12 cellular contexts compared by ENCODE assay signal in genomic region chr2:10918661-10919414, GRCh38. TPM values are rescaled to one million over a fixed set of nuclear protein-coding genes. Genes with fewer than 3 reads are reported as not detected.
DNase-seq lines count a peak whose midpoint lies in the region; ATAC-seq and TF ChIP-seq lines count a peak whose summit lies in the region.
"Had no signal": no experiment of that assay in that cellular context is flagged by ENCODE, and none has a peak within 500 bp of the region (broad histone marks: within the 10 kb centered on the region; RNA-seq: fewer than 3 reads in every experiment).

No MANE protein-coding gene starts in this region.

- H3K9me3 Mint-ChIP-seq in activated T-helper 2 cell treated with anti-CD3 and anti-CD28 coated beads, Interferon-gamma antibody, Interleukin-2, Interleukin-4, amounts not matched to agents 10 μg/mL and 5 μg/mL and 100 μg/mL, durations not matched to agents 14 hours and 24 hours and 36 hours = no peaks in the 10 kb centered on the region
- H3K9me3 Mint-ChIP-seq: activated naive CD8-positive, alpha-beta T cell treated with anti-CD3 and anti-CD28 coated beads, Interleukin-2, amount 10 ng/mL, durations not matched to agents 7 days and 5 days had no signal

- H3K4me1 Mint-ChIP-seq in activated T-helper 2 cell treated with anti-CD3 and anti-CD28 coated beads, Interferon-gamma antibody, Interleukin-2, Interleukin-4, amounts not matched to agents 10 μg/mL and 5 μg/mL and 100 μg/mL, durations not matched to agents 14 hours and 24 hours and 36 hours (ENCODE audit: low read depth) = no peaks in the 10 kb centered on the region
- H3K4me1 Mint-ChIP-seq: activated naive CD8-positive, alpha-beta T cell treated with anti-CD3 and anti-CD28 coated beads, Interleukin-2, amount 10 ng/mL, durations not matched to agents 7 days and 5 days had no signal

- H3K27me3 Mint-ChIP-seq in activated T-helper 2 cell treated with anti-CD3 and anti-CD28 coated beads, Interferon-gamma antibody, Interleukin-2, Interleukin-4, amounts not matched to agents 10 μg/mL and 5 μg/mL and 100 μg/mL, durations not matched to agents 14 hours and 24 hours and 36 hours (ENCODE audit: low read depth) = peaks cover 12% of the 10 kb centered on the region

- H3K36me3 ChIP-seq in adrenal gland (replicated peaks in 1 of 2) (no peaks in the 10 kb centered on the region), left ventricle myocardium inferior (no peaks in the 10 kb centered on the region), stomach (no peaks in the 10 kb centered on the region)

- ATAC-seq in HG03571 (IDR thresholded peaks at IDR 0.05; ENCODE audit: unreplicated experiment) = no peak

- H3K9me3 ChIP-seq in adrenal gland (replicated peaks in 1 of 3) (no peaks in the 10 kb centered on the region), left ventricle myocardium inferior (replicated peaks) (no peaks in the 10 kb centered on the region), stomach (no peaks in the 10 kb centered on the region)

- no peak overlapping the region for H3K4me3 ChIP-seq in adrenal gland
- peak overlapping the region; percentile 31 for H3K4me3 ChIP-seq in left ventricle myocardium inferior
- H3K4me3 ChIP-seq in stomach = peak overlapping the region in 1 of 4 donors; percentile 2

- WGBS in adrenal gland, 4 donors = 60 to 72% (median 67%) methylated on average over 17 to 20 of the region's 20 CpGs
- WGBS in stomach, 5 donors = 38 to 61% (median 45%) methylated on average over 19 to 20 of the region's 20 CpGs

- no peaks in the 10 kb centered on the region for H3K36me3 Mint-ChIP-seq in activated T-helper 2 cell treated with anti-CD3 and anti-CD28 coated beads, Interferon-gamma antibody, Interleukin-2, Interleukin-4, amounts not matched to agents 10 μg/mL and 5 μg/mL and 100 μg/mL, durations not matched to agents 14 hours and 24 hours and 36 hours (ENCODE audit: low read depth)
- H3K36me3 Mint-ChIP-seq: activated naive CD8-positive, alpha-beta T cell treated with anti-CD3 and anti-CD28 coated beads, Interleukin-2, amount 10 ng/mL, durations not matched to agents 7 days and 5 days had no signal

- H3K4me1 ChIP-seq in adrenal gland (replicated peaks in 1 of 2) (no peaks in the 10 kb centered on the region), left ventricle myocardium inferior (peaks cover 12% of the 10 kb centered on the region), stomach (peaks cover 0 to 11% (median 6%) of the 10 kb centered on the region in 4 donors)

- TF ChIP-seq EP300 in stomach (IDR thresholded peaks at IDR 0.05) = no peak

- H3K27me3 ChIP-seq in adrenal gland (peaks cover 8% of the 10 kb centered on the region), left ventricle myocardium inferior (ENCODE audit: low read depth) (peaks cover 34% of the 10 kb centered on the region), stomach (peaks cover 0 to 50% (median 3%) of the 10 kb centered on the region in 3 donors)

- TF ChIP-seq POLR2A in adrenal gland (IDR thresholded peaks at IDR 0.05) (no peak), stomach (IDR thresholded peaks at IDR 0.05) (no peak)

- H3K4me3 Mint-ChIP-seq in activated T-helper 2 cell treated with anti-CD3 and anti-CD28 coated beads, Interferon-gamma antibody, Interleukin-2, Interleukin-4, amounts not matched to agents 10 μg/mL and 5 μg/mL and 100 μg/mL, durations not matched to agents 14 hours and 24 hours and 36 hours (ENCODE audit: low read depth) = no peak overlapping the region
- H3K4me3 Mint-ChIP-seq: activated naive CD8-positive, alpha-beta T cell treated with anti-CD3 and anti-CD28 coated beads, Interleukin-2, amount 10 ng/mL, durations not matched to agents 7 days and 5 days had no signal

- intact Hi-C loops in adrenal gland (cut with DNase I) = no loop called here
- intact Hi-C loops in left ventricle myocardium inferior (cut with micrococcal nuclease) = no loop called here
- intact Hi-C loops in stomach (cut with DNase I; ENCODE audit: low total_unique reads) = no loop called here
- intact Hi-C loops in activated T-helper 2 cell treated with anti-CD3 and anti-CD28 coated beads, Interferon-gamma antibody, Interleukin-2, Interleukin-4, amounts not matched to agents 10 μg/mL and 5 μg/mL and 100 μg/mL, durations not matched to agents 14 hours and 24 hours and 36 hours (cut with micrococcal nuclease) = loop anchor here (10.0 kb wide), 1 partner anchor 84 kb away; no protein-coding TSS in a partner anchor

- peak; percentile 39 for DNase-seq in activated effector memory CD4-positive, alpha-beta T cell treated with anti-CD3 and anti-CD28 coated beads, Interleukin-2, amount 50 U/mL, for 16 hours
- DNase-seq in activated effector memory CD4-positive, alpha-beta T cell treated with Interleukin-2 at 50 U/mL for 16 hours = no peak
- DNase-seq in adrenal gland = peak in 6 of 7 donors; percentile 37 to 75 (median 64)
- DNase-seq in left ventricle myocardium inferior = peak; percentile 37
- DNase-seq in stomach = peak; percentile 89
- no peak for DNase-seq in activated T-helper 2 cell treated with anti-CD3 and anti-CD28 coated beads, Interferon-gamma antibody, Interleukin-2, Interleukin-4, amounts not matched to agents 10 μg/mL and 5 μg/mL and 100 μg/mL, durations not matched to agents 14 hours and 24 hours and 36 hours (ENCODE audit: low spot score)
- no peak for DNase-seq in hippocampal formation (lab: John Stamatoyannopoulos, UW)
- DNase-seq: activated naive CD8-positive, alpha-beta T cell treated with anti-CD3 and anti-CD28 coated beads, Interleukin-2, amount 10 ng/mL, durations not matched to agents 7 days and 5 days; foreskin fibroblast; NCI-H1694 treated with DMSO at 0.1 percent for 48 hours; stimulated activated naive CD4-positive, alpha-beta T cell had no signal

- H3K27ac Mint-ChIP-seq in activated T-helper 2 cell treated with anti-CD3 and anti-CD28 coated beads, Interferon-gamma antibody, Interleukin-2, Interleukin-4, amounts not matched to agents 10 μg/mL and 5 μg/mL and 100 μg/mL, durations not matched to agents 14 hours and 24 hours and 36 hours = no peak overlapping the region
- H3K27ac Mint-ChIP-seq: activated naive CD8-positive, alpha-beta T cell treated with anti-CD3 and anti-CD28 coated beads, Interleukin-2, amount 10 ng/mL, durations not matched to agents 7 days and 5 days had no signal

- TF ChIP-seq CTCF in adrenal gland (IDR thresholded peaks at IDR 0.05) (no peak), left ventricle myocardium inferior (IDR thresholded peaks at IDR 0.05; ENCODE audit: borderline replicate concordance) (no peak), stomach (IDR thresholded peaks at IDR 0.05) (no peak)

- no peak overlapping the region for H3K27ac ChIP-seq in adrenal gland
- H3K27ac ChIP-seq in left ventricle myocardium inferior (replicated peaks) = no peak overlapping the region
- peak overlapping the region in 1 of 5 donors; percentile 9 for H3K27ac ChIP-seq in stomach

RNA-seq across cellular contexts. Expression of gene KCNF1, which starts 7.1 kb away (rescaled TPM):
- total RNA-seq in adrenal gland = 1 to 10 TPM in 1 of 8 donors, under 1 TPM in 1, not detected in 6; 0.18 to 1.1 TPM
- under 1 TPM in 1 of 3 donors, not detected in 2; 0.03 TPM for polyA plus RNA-seq in adrenal gland
- 0.30 TPM for total RNA-seq in left ventricle myocardium inferior
- total RNA-seq in stomach = under 1 TPM in 1 of 5 donors, not detected in 4; 0.92 TPM
- polyA plus RNA-seq in stomach = under 1 TPM; 0.05 to 0.92 (median 0.25) TPM
- not detected in 2 replicates for total RNA-seq in activated T-helper 2 cell treated with anti-CD3 and anti-CD28 coated beads, Interferon-gamma antibody, Interleukin-2, Interleukin-4, amounts not matched to agents 10 μg/mL and 5 μg/mL and 100 μg/mL, durations not matched to agents 14 hours and 24 hours and 36 hours
- total RNA-seq: activated naive CD8-positive, alpha-beta T cell treated with anti-CD3 and anti-CD28 coated beads, Interleukin-2, amount 10 ng/mL, durations not matched to agents 7 days and 5 days had no signal

Comparison
In these comparisons a context has a peak if more than half of its experiments do, and no peak if none do; other contexts are left out.
1. DNase-seq: peak in activated effector memory CD4-positive, alpha-beta T cell treated with anti-CD3 and anti-CD28 coated beads, Interleukin-2, amount 50 U/mL, for 16 hours (single experiment), adrenal gland (6 of 7), left ventricle myocardium inferior (single experiment) and stomach (single experiment); none in activated effector memory CD4-positive, alpha-beta T cell treated with Interleukin-2 at 50 U/mL for 16 hours (single experiment), activated T-helper 2 cell treated with anti-CD3 and anti-CD28 coated beads, Interferon-gamma antibody, Interleukin-2, Interleukin-4, amounts not matched to agents 10 μg/mL and 5 μg/mL and 100 μg/mL, durations not matched to agents 14 hours and 24 hours and 36 hours (single experiment) and hippocampal formation (0 of 2).